In the genomic region with DNA sequence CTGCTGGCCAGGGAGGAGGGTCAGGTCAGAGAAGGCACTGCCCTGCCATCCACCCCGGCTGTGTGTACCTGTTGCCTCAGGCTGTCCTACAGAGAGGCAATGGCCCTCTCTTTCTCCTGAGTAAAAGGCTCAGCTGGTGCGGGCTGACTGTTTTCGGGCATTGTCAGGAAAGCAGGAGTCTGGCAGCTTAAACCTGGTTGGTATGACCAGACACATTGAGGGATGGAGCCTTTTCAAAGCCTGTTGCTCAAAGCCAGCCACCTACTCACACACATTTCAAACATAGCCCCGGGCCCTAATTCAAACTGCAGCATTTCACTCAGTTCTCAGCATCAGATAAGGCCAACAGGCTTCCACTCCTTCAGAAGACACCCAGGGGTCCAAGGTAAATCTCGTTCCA, we compare ENCODE assay signal across 12 cellular contexts.
DNase-seq lines count a peak whose midpoint lies in the region; ATAC-seq and TF ChIP-seq lines count a peak whose summit lies in the region.
"Had no signal": no experiment of that assay in that cellular context is flagged by ENCODE, and none has a peak within 500 bp of the region (broad histone marks: within the 10 kb centered on the region; RNA-seq: fewer than 3 reads in every experiment).

No MANE protein-coding gene starts in this region.

- no peak overlapping the region for H4K8ac ChIP-seq in trophoblast cell (ENCODE audit: low read depth, low read length)

- H2BK5ac ChIP-seq in trophoblast cell (ENCODE audit: low read depth, low read length, poor library complexity) = no peak overlapping the region

- H2AK5ac ChIP-seq in trophoblast cell (ENCODE audit: low read length) = no peak overlapping the region

- no peaks in the 10 kb centered on the region for H3K36me3 Mint-ChIP-seq in activated CD8-positive, alpha-beta memory T cell treated with anti-CD3 and anti-CD28 coated beads, Interleukin-2, amount 10 ng/mL, durations not matched to agents 7 days and 5 days
- H3K36me3 Mint-ChIP-seq: CD4-positive, alpha-beta memory T cell had no signal

- POLR2A ChIA-PET in HEK293 (lab: Yijun Ruan, JAX) = no interaction called here

- H3K4me1 ChIP-seq in HEK293 (ENCODE audit: control insufficient read depth, insufficient read depth, low read length) = no peaks in the 10 kb centered on the region
- H3K4me1 ChIP-seq in trophoblast cell (ENCODE audit: control insufficient read depth in 1 of 2, insufficient read depth in 2 of 2, low read length in 2 of 2) = peaks cover 8% of the 10 kb centered on the region in 2 experiments

- H3K4me3 ChIP-seq in HEK293 (ENCODE audit: low read depth, low read length) (no peak overlapping the region), iPS-18c (ENCODE audit: insufficient read depth, low read depth, low read length) (peak overlapping the region; percentile 17; the same call in 1 of the 2 replicates), trophoblast cell (ENCODE audit: low read depth, low read length) (no peak overlapping the region)

- H3K9ac ChIP-seq in trophoblast cell (ENCODE audit: low read length) = no peak overlapping the region

- H3K79me2 ChIP-seq in trophoblast cell (ENCODE audit: control insufficient read depth, insufficient read depth, low read length, poor library complexity) = no peaks in the 10 kb centered on the region

- ATAC-seq in HG03097 (IDR thresholded peaks at IDR 0.05; ENCODE audit: low FRiP score, unreplicated experiment) (no peak), HG02884 (IDR thresholded peaks at IDR 0.05; ENCODE audit: unreplicated experiment) (no peak)
- ATAC-seq in activated CD8-positive, alpha-beta memory T cell treated with anti-CD3 and anti-CD28 coated beads, Interleukin-2, amount 10 ng/mL, durations not matched to agents 7 days and 5 days = no peak

- H4K91ac ChIP-seq in trophoblast cell (ENCODE audit: low read depth, low read length) = no peak overlapping the region

- H3K23ac ChIP-seq in trophoblast cell (ENCODE audit: low read length) = no peak overlapping the region

- no peak overlapping the region for H3K27ac Mint-ChIP-seq in activated CD8-positive, alpha-beta memory T cell treated with anti-CD3 and anti-CD28 coated beads, Interleukin-2, amount 10 ng/mL, durations not matched to agents 7 days and 5 days
- H3K27ac Mint-ChIP-seq: H9, HFFc6 had no signal

- H3K4me3 Mint-ChIP-seq in activated CD8-positive, alpha-beta memory T cell treated with anti-CD3 and anti-CD28 coated beads, Interleukin-2, amount 10 ng/mL, durations not matched to agents 7 days and 5 days = no peak overlapping the region
- H3K4me3 Mint-ChIP-seq: CD4-positive, alpha-beta memory T cell; H9; HFFc6 had no signal

- no peaks in the 10 kb centered on the region for H3K9me3 Mint-ChIP-seq in activated CD8-positive, alpha-beta memory T cell treated with anti-CD3 and anti-CD28 coated beads, Interleukin-2, amount 10 ng/mL, durations not matched to agents 7 days and 5 days (ENCODE audit: low read depth)
- H3K9me3 Mint-ChIP-seq: H9, HFFc6 had no signal

- no peak overlapping the region for H3K4me2 ChIP-seq in trophoblast cell (ENCODE audit: low read length)

- no peaks in the 10 kb centered on the region for H3K27me3 ChIP-seq in trophoblast cell (ENCODE audit: insufficient read depth, low read length)

- peak; percentile 27 to 46 for DNase-seq in trophoblast cell
- no peak for DNase-seq in activated CD8-positive, alpha-beta memory T cell treated with anti-CD3 and anti-CD28 coated beads, Interleukin-2, amount 10 ng/mL, durations not matched to agents 7 days and 5 days
- DNase-seq: C1 segment of cervical spinal cord; Calu3; CD4-positive, alpha-beta memory T cell; DMS79 treated with DMSO at 0.1 percent for 48 hours; H9; HFFc6 had no signal

- no peak overlapping the region for H3K4ac ChIP-seq in trophoblast cell (ENCODE audit: low read depth, low read length)

- H3K27me3 Mint-ChIP-seq in activated CD8-positive, alpha-beta memory T cell treated with anti-CD3 and anti-CD28 coated beads, Interleukin-2, amount 10 ng/mL, durations not matched to agents 7 days and 5 days = peaks cover 14% of the 10 kb centered on the region

- H3K9me3 ChIP-seq in HEK293 (ENCODE audit: control insufficient read depth, insufficient read depth, low read depth, low read length) (no peaks in the 10 kb centered on the region), iPS-18c (ENCODE audit: control insufficient read depth, insufficient read depth, low read length) (no peaks in the 10 kb centered on the region), trophoblast cell (ENCODE audit: insufficient read depth, low read depth, low read length) (no peaks in the 10 kb centered on the region)

- no peak overlapping the region for H3K14ac ChIP-seq in trophoblast cell (ENCODE audit: low read length)

- CTCF ChIA-PET in HEK293 (lab: Yijun Ruan, JAX) = interaction anchor here (0.6 to 1.0 kb wide), 2 partner anchors 12 to 127 kb away, joined by 3 read pairs; no protein-coding TSS in a partner anchor
- CTCF ChIA-PET in activated CD8-positive, alpha-beta memory T cell treated with anti-CD3 and anti-CD28 coated beads, Interleukin-2, amount 10 ng/mL, durations not matched to agents 7 days and 5 days (lab: Charles Lee) = no interaction called here

- H3K4me1 Mint-ChIP-seq in activated CD8-positive, alpha-beta memory T cell treated with anti-CD3 and anti-CD28 coated beads, Interleukin-2, amount 10 ng/mL, durations not matched to agents 7 days and 5 days = no peaks in the 10 kb centered on the region
- H3K4me1 Mint-ChIP-seq: CD4-positive, alpha-beta memory T cell had no signal

- WGBS in trophoblast cell (ENCODE audit: extremely low coverage, insufficient coverage, insufficient read length) = no CpG with 5 or more reads among the region's 5 CpGs

- H3K27ac ChIP-seq in HEK293 (ENCODE audit: extremely low read depth, low read depth, low read length) (no peak overlapping the region), trophoblast cell (ENCODE audit: low read depth, low read length) (no peak overlapping the region)

- H3K36me3 ChIP-seq in HEK293 (ENCODE audit: control insufficient read depth in 2 of 2, insufficient read depth in 1 of 2, low read length in 2 of 2) (no peaks in the 10 kb centered on the region), trophoblast cell (ENCODE audit: control insufficient read depth in 1 of 2, insufficient read depth in 2 of 2, low read length in 2 of 2) (no peaks in the 10 kb centered on the region)

- H2BK12ac ChIP-seq in trophoblast cell (ENCODE audit: low read length) = no peak overlapping the region

- no peaks in the 10 kb centered on the region for H3K79me1 ChIP-seq in trophoblast cell (ENCODE audit: low read length)

- no peak overlapping the region for H4K12ac ChIP-seq in trophoblast cell (ENCODE audit: low read depth, low read length)

- TF ChIP-seq CTCF in HEK293 (tag by site-specific recombination; IDR thresholded peaks at IDR 0.05) = no peak

- H2AFZ ChIP-seq in trophoblast cell (ENCODE audit: insufficient read depth, low read length, poor library complexity) = no peak overlapping the region

- no peak overlapping the region for H3K18ac ChIP-seq in trophoblast cell (ENCODE audit: low read length)

- no peak overlapping the region for H2BK120ac ChIP-seq in trophoblast cell (ENCODE audit: insufficient read depth, low read length, poor library complexity)

TF ChIP-seq in HEK293, 187 proteins besides CTCF, POLR2A, EP300 and RAD21:
- TF ChIP-seq SCRT2 (tag by site-specific recombination; IDR thresholded peaks at IDR 0.05) = 0 out of 2 replicates have a peak, but pooled peaks have one; percentile 12
- TF ChIP-seq ZBTB20 (tag by site-specific recombination; IDR thresholded peaks at IDR 0.05) = 0 out of 2 replicates have a peak, but pooled peaks have one; percentile 17
- TF ChIP-seq, protein P1, sequence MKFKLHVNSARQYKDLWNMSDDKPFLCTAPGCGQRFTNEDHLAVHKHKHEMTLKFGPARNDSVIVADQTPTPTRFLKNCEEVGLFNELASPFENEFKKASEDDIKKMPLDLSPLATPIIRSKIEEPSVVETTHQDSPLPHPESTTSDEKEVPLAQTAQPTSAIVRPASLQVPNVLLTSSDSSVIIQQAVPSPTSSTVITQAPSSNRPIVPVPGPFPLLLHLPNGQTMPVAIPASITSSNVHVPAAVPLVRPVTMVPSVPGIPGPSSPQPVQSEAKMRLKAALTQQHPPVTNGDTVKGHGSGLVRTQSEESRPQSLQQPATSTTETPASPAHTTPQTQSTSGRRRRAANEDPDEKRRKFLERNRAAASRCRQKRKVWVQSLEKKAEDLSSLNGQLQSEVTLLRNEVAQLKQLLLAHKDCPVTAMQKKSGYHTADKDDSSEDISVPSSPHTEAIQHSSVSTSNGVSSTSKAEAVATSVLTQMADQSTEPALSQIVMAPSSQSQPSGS (tag by site-specific recombination; IDR thresholded peaks at IDR 0.05; ENCODE audit: low read depth) = no peak
